Comparison of ENCODE assay signal across 1 cellular context in the genomic region with DNA sequence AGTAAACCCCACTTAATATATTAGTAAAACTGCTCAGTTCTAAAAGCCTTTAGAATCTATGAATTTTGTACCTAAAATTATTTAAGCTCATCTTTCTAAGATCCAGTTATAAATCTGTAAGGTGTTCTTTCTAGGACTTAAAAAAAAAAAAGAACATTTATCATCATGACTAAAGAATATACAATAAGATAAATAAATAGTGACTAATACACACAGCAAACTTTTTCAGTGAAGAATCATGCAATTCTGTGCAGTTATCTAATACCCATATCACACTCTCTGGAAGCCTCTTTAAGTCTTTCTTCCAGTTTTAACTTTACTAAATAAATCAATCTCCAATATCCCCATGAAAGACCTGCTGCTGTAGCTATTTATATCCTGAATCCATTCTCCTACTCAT.
TF ChIP-seq lines count a peak whose summit lies in the region.

No MANE protein-coding gene starts in this region.

TF ChIP-seq in A549, 52 proteins besides CTCF, POLR2A, EP300 and RAD21:
- TF ChIP-seq HEYL (CRISPR knock-in tag; IDR thresholded peaks at IDR 0.05) (no peak), ZFP36 (IDR thresholded peaks at IDR 0.05; ENCODE audit: borderline replicate concordance, partially characterized antibody) (no peak), GATA3 (IDR thresholded peaks at IDR 0.05; ENCODE audit: borderline replicate concordance) (no peak), JUNB (IDR thresholded peaks at IDR 0.05) (no peak), MAZ (IDR thresholded peaks at IDR 0.05; ENCODE audit: borderline replicate concordance, low read depth, low read length) (no peak), EHMT2 (IDR thresholded peaks at IDR 0.05; ENCODE audit: low read depth) (no peak), MAFK (IDR thresholded peaks at IDR 0.05; ENCODE audit: partially characterized antibody) (no peak), CEBPB (IDR thresholded peaks at IDR 0.05) (no peak), HOXB13 (CRISPR knock-in tag; IDR thresholded peaks at IDR 0.05; ENCODE audit: low read depth) (no peak), FOXS1 (CRISPR knock-in tag; IDR thresholded peaks at IDR 0.05) (no peak), NFE2L2 (conservative IDR thresholded peaks at IDR 0.05; ENCODE audit: low read length) (no peak), FOSL2 (IDR thresholded peaks at IDR 0.05) (no peak), FOSL2 (CRISPR knock-in tag; IDR thresholded peaks at IDR 0.05) (no peak), NR3C1 (IDR thresholded peaks at IDR 0.05) (no peak), CHD2 (IDR thresholded peaks at IDR 0.05; ENCODE audit: low read length, partially characterized antibody) (no peak), SMC3 (IDR thresholded peaks at IDR 0.05) (no peak)
- TF ChIP-seq, protein P1, sequence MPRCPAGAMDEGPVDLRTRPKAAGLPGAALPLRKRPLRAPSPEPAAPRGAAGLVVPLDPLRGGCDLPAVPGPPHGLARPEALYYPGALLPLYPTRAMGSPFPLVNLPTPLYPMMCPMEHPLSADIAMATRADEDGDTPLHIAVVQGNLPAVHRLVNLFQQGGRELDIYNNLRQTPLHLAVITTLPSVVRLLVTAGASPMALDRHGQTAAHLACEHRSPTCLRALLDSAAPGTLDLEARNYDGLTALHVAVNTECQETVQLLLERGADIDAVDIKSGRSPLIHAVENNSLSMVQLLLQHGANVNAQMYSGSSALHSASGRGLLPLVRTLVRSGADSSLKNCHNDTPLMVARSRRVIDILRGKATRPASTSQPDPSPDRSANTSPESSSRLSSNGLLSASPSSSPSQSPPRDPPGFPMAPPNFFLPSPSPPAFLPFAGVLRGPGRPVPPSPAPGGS (IDR thresholded peaks at IDR 0.05) = no peak
- TF ChIP-seq, protein P2, sequence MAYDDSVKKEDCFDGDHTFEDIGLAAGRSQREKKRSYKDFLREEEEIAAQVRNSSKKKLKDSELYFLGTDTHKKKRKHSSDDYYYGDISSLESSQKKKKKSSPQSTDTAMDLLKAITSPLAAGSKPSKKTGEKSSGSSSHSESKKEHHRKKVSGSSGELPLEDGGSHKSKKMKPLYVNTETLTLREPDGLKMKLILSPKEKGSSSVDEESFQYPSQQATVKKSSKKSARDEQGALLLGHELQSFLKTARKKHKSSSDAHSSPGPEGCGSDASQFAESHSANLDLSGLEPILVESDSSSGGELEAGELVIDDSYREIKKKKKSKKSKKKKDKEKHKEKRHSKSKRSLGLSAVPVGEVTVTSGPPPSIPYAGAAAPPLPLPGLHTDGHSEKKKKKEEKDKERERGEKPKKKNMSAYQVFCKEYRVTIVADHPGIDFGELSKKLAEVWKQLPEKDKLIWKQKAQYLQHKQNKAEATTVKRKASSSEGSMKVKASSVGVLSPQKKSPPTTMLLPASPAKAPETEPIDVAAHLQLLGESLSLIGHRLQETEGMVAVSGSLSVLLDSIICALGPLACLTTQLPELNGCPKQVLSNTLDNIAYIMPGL (CRISPR knock-in tag; IDR thresholded peaks at IDR 0.05; ENCODE audit: borderline replicate concordance) = no peak
- TF ChIP-seq, protein P3, sequence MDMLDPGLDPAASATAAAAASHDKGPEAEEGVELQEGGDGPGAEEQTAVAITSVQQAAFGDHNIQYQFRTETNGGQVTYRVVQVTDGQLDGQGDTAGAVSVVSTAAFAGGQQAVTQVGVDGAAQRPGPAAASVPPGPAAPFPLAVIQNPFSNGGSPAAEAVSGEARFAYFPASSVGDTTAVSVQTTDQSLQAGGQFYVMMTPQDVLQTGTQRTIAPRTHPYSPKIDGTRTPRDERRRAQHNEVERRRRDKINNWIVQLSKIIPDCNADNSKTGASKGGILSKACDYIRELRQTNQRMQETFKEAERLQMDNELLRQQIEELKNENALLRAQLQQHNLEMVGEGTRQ (IDR thresholded peaks at IDR 0.05) = no peak
- TF ChIP-seq, protein P4, sequence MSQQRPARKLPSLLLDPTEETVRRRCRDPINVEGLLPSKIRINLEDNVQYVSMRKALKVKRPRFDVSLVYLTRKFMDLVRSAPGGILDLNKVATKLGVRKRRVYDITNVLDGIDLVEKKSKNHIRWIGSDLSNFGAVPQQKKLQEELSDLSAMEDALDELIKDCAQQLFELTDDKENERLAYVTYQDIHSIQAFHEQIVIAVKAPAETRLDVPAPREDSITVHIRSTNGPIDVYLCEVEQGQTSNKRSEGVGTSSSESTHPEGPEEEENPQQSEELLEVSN (IDR thresholded peaks at IDR 0.05; ENCODE audit: borderline replicate concordance, low read depth) = no peak
- TF ChIP-seq, protein P5, sequence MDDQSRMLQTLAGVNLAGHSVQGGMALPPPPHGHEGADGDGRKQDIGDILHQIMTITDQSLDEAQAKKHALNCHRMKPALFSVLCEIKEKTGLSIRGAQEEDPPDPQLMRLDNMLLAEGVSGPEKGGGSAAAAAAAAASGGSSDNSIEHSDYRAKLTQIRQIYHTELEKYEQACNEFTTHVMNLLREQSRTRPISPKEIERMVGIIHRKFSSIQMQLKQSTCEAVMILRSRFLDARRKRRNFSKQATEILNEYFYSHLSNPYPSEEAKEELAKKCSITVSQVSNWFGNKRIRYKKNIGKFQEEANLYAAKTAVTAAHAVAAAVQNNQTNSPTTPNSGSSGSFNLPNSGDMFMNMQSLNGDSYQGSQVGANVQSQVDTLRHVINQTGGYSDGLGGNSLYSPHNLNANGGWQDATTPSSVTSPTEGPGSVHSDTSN (IDR thresholded peaks at IDR 0.05) = no peak
